In the genomic region with DNA sequence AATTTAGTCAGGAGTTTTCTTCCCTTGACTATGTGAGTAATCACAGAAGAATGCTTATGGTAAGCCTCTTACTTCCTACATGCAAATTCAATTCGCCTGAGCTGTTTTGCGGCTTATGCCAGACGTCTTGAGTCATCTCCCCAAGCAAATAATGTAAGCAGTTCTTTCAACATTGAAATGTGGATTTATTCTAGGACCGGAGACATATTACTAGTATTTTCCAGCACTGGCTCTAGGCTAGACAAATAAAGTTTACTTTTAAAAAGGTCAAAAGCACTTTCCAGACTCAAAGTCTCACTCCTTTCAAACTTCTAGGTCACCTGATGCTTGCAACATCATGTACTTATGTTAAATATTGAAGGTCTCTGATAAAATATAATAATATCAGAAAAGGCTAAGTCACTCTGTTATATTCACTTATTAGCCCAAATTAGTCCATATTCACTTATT, we compare ENCODE assay signal across 8 cellular contexts.
DNase-seq lines count a peak whose midpoint lies in the region; ATAC-seq and TF ChIP-seq lines count a peak whose summit lies in the region.

No MANE protein-coding gene starts in this region.

- peaks cover 2% of the 10 kb centered on the region for H3K27me3 Mint-ChIP-seq in activated T-cell treated with anti-CD3 and anti-CD28 coated beads, Interleukin-2, amount 50 U/mL, for 24 hours

- H3K9me3 ChIP-seq in stomach smooth muscle (ENCODE audit: control insufficient read depth in 2 of 2, low read length in 2 of 2): no peaks in the 10 kb centered on the region

- ATAC-seq in GM18909 (IDR thresholded peaks at IDR 0.05; ENCODE audit: poor library complexity, unreplicated experiment) (peak; percentile 88), HG03103 (IDR thresholded peaks at IDR 0.05; ENCODE audit: low read depth, unreplicated experiment) (peak; percentile 94), SK-N-SH treated with all-trans-retinoic acid at 6 μM for 48 hours (peak; percentile 96)

- H3K4me3 Mint-ChIP-seq in activated T-cell treated with anti-CD3 and anti-CD28 coated beads, Interleukin-2, amount 50 U/mL, for 24 hours: no peak overlapping the region

- H3K27ac ChIP-seq in stomach smooth muscle (ENCODE audit: low read length): peak overlapping the region; percentile 31

- no peak overlapping the region for H3K4me3 ChIP-seq in stomach smooth muscle (ENCODE audit: low read length in 2 of 2)

- H3K9ac ChIP-seq in stomach smooth muscle (ENCODE audit: low read length in 2 of 2): no peak overlapping the region

- H3K4me1 ChIP-seq in stomach smooth muscle (ENCODE audit: control insufficient read depth, insufficient read depth, low read length): peaks cover 16% of the 10 kb centered on the region

- H3K36me3 Mint-ChIP-seq in activated T-cell treated with anti-CD3 and anti-CD28 coated beads, Interleukin-2, amount 50 U/mL, for 24 hours (ENCODE audit: low read depth): no peaks in the 10 kb centered on the region

- DNase-seq in ACHN: peak; percentile 96
- peak; percentile 97 for DNase-seq in glomerular visceral epithelial cell (ENCODE audit: extremely low spot score)
- no peak for DNase-seq in NCI-H510A (lab: John Stamatoyannopoulos, UW)
- no peak for DNase-seq in activated T-cell treated with anti-CD3 and anti-CD28 coated beads, Interleukin-2, amount 50 U/mL, for 24 hours

- in situ Hi-C loops in ACHN (cut with HindIII; ENCODE audit: low pct_ligation_motif_present, low pct_unique_long_range_greater_than_20kb, low sequenced_read_pairs): no loop called here

- H3K27me3 ChIP-seq in stomach smooth muscle (ENCODE audit: control insufficient read depth in 1 of 2, insufficient read depth in 2 of 2, low read length in 2 of 2): no peaks in the 10 kb centered on the region

- H3K9me3 Mint-ChIP-seq in activated T-cell treated with anti-CD3 and anti-CD28 coated beads, Interleukin-2, amount 50 U/mL, for 24 hours: peaks cover 7% of the 10 kb centered on the region

- no peak overlapping the region for H3K27ac Mint-ChIP-seq in activated T-cell treated with anti-CD3 and anti-CD28 coated beads, Interleukin-2, amount 50 U/mL, for 24 hours

- peaks cover 28% of the 10 kb centered on the region for H3K4me1 Mint-ChIP-seq in activated T-cell treated with anti-CD3 and anti-CD28 coated beads, Interleukin-2, amount 50 U/mL, for 24 hours (ENCODE audit: low read depth)

- no peaks in the 10 kb centered on the region for H3K36me3 ChIP-seq in stomach smooth muscle (ENCODE audit: control insufficient read depth in 2 of 2, insufficient read depth in 2 of 2, low read length in 2 of 2)

TF ChIP-seq in SK-N-SH treated with all-trans-retinoic acid at 6 μM for 48 hours, 23 proteins besides CTCF, POLR2A, EP300 and RAD21:
- no peak for TF ChIP-seq ARNTL (CRISPR knock-in tag; IDR thresholded peaks at IDR 0.05; ENCODE audit: borderline replicate concordance, low read depth)
- peak; percentile 65 for TF ChIP-seq ISL1 (CRISPR knock-in tag; IDR thresholded peaks at IDR 0.05)

Comparison
In these comparisons a context has a peak if more than half of its experiments do, and no peak if none do; other contexts are left out.
1. DNase-seq: peak in ACHN (single experiment) and glomerular visceral epithelial cell (single experiment); none in NCI-H510A (single experiment) and activated T-cell treated with anti-CD3 and anti-CD28 coated beads, Interleukin-2, amount 50 U/mL, for 24 hours (single experiment).
2. Peak in every context shown above with its lines, with median percentiles within 50 percentile points of each other: ATAC-seq.